2 cellular contexts compared by ENCODE assay signal in the genomic region with DNA sequence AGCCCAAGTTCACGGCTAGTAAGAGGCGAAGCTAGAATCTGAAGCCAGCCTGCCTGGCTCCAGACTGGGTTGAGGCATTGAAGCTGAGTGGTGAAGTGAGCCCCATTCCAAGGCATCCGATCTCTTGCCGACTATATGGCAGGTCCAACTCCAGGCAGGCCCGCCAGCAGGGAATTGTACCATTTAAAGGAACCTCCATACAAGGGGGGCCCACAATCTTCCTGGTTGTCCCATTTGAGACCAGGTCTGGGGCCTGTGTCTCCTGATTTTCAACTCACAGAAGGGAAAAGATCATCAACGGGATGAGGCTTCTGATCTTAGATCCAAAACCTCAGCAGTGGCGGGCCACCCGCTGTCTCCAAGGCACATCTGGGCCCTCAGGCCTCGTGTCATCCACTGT.
TF ChIP-seq lines count a peak whose summit lies in the region.

No MANE protein-coding gene starts in this region.

TF ChIP-seq in H1, 55 proteins besides CTCF, POLR2A, EP300 and RAD21:
- TF ChIP-seq BACH1 (IDR thresholded peaks at IDR 0.05; ENCODE audit: low read length), result no peak
- no peak for TF ChIP-seq BCL11A (IDR thresholded peaks at IDR 0.05; ENCODE audit: low read depth in 2 of 2, low read length in 2 of 2)
- no peak for TF ChIP-seq HDAC6 (IDR thresholded peaks at IDR 0.05; ENCODE audit: low read depth, low read length)
- TF ChIP-seq, protein P1, sequence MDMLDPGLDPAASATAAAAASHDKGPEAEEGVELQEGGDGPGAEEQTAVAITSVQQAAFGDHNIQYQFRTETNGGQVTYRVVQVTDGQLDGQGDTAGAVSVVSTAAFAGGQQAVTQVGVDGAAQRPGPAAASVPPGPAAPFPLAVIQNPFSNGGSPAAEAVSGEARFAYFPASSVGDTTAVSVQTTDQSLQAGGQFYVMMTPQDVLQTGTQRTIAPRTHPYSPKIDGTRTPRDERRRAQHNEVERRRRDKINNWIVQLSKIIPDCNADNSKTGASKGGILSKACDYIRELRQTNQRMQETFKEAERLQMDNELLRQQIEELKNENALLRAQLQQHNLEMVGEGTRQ (IDR thresholded peaks at IDR 0.05; ENCODE audit: low read length), result no peak
- no peak for TF ChIP-seq CBX8 (IDR thresholded peaks at IDR 0.05; ENCODE audit: borderline replicate concordance, low read depth, low read length)
- TF ChIP-seq FOSL1 (IDR thresholded peaks at IDR 0.05; ENCODE audit: insufficient read depth, low read depth, low read length), result no peak
- no peak for TF ChIP-seq SRF (IDR thresholded peaks at IDR 0.05; ENCODE audit: low read depth, low read length)
- TF ChIP-seq SUZ12 (IDR thresholded peaks at IDR 0.05; ENCODE audit: low read length), result no peak
- TF ChIP-seq EZH2 (IDR thresholded peaks at IDR 0.05; ENCODE audit: low read depth, low read length, severe bottlenecking), result no peak
- TF ChIP-seq SP1 (IDR thresholded peaks at IDR 0.05; ENCODE audit: low read depth, low read length), result no peak
- TF ChIP-seq POU5F1 (IDR thresholded peaks at IDR 0.05; ENCODE audit: low read depth, low read length), result no peak
- TF ChIP-seq TBP (IDR thresholded peaks at IDR 0.05; ENCODE audit: low read depth, low read length), result no peak
- no peak for TF ChIP-seq MAFK (IDR thresholded peaks at IDR 0.05; ENCODE audit: low read depth, low read length)
TF ChIP-seq in H1: peak in this region for 0.

TF ChIP-seq in WTC11, 78 proteins besides CTCF, POLR2A, EP300 and RAD21:
- TF ChIP-seq, protein P2, sequence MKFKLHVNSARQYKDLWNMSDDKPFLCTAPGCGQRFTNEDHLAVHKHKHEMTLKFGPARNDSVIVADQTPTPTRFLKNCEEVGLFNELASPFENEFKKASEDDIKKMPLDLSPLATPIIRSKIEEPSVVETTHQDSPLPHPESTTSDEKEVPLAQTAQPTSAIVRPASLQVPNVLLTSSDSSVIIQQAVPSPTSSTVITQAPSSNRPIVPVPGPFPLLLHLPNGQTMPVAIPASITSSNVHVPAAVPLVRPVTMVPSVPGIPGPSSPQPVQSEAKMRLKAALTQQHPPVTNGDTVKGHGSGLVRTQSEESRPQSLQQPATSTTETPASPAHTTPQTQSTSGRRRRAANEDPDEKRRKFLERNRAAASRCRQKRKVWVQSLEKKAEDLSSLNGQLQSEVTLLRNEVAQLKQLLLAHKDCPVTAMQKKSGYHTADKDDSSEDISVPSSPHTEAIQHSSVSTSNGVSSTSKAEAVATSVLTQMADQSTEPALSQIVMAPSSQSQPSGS (CRISPR knock-in tag; IDR thresholded peaks at IDR 0.05; ENCODE audit: borderline replicate concordance, low read depth), result no peak
- TF ChIP-seq, protein P3, sequence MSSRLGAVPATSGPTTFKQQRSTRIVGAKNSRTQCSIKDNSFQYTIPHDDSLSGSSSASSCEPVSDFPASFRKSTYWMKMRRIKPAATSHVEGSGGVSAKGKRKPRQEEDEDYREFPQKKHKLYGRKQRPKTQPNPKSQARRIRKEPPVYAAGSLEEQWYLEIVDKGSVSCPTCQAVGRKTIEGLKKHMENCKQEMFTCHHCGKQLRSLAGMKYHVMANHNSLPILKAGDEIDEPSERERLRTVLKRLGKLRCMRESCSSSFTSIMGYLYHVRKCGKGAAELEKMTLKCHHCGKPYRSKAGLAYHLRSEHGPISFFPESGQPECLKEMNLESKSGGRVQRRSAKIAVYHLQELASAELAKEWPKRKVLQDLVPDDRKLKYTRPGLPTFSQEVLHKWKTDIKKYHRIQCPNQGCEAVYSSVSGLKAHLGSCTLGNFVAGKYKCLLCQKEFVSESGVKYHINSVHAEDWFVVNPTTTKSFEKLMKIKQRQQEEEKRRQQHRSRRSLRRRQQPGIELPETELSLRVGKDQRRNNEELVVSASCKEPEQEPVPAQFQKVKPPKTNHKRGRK (CRISPR knock-in tag; IDR thresholded peaks at IDR 0.05; ENCODE audit: borderline replicate concordance), result no peak
- TF ChIP-seq, protein P4, sequence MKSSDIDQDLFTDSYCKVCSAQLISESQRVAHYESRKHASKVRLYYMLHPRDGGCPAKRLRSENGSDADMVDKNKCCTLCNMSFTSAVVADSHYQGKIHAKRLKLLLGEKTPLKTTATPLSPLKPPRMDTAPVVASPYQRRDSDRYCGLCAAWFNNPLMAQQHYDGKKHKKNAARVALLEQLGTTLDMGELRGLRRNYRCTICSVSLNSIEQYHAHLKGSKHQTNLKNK (CRISPR knock-in tag; IDR thresholded peaks at IDR 0.05), result no peak
- TF ChIP-seq, protein P5, sequence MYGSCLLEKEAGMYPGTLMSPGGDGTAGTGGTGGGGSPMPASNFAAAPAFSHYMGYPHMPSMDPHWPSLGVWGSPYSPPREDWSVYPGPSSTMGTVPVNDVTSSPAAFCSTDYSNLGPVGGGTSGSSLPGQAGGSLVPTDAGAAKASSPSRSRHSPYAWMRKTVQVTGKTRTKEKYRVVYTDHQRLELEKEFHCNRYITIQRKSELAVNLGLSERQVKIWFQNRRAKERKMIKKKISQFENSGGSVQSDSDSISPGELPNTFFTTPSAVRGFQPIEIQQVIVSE (CRISPR knock-in tag; IDR thresholded peaks at IDR 0.05; ENCODE audit: borderline replicate concordance), result no peak
- TF ChIP-seq, protein P6, sequence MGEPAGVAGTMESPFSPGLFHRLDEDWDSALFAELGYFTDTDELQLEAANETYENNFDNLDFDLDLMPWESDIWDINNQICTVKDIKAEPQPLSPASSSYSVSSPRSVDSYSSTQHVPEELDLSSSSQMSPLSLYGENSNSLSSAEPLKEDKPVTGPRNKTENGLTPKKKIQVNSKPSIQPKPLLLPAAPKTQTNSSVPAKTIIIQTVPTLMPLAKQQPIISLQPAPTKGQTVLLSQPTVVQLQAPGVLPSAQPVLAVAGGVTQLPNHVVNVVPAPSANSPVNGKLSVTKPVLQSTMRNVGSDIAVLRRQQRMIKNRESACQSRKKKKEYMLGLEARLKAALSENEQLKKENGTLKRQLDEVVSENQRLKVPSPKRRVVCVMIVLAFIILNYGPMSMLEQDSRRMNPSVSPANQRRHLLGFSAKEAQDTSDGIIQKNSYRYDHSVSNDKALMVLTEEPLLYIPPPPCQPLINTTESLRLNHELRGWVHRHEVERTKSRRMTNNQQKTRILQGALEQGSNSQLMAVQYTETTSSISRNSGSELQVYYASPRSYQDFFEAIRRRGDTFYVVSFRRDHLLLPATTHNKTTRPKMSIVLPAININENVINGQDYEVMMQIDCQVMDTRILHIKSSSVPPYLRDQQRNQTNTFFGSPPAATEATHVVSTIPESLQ (CRISPR knock-in tag; IDR thresholded peaks at IDR 0.05), result no peak
- TF ChIP-seq, protein P7, sequence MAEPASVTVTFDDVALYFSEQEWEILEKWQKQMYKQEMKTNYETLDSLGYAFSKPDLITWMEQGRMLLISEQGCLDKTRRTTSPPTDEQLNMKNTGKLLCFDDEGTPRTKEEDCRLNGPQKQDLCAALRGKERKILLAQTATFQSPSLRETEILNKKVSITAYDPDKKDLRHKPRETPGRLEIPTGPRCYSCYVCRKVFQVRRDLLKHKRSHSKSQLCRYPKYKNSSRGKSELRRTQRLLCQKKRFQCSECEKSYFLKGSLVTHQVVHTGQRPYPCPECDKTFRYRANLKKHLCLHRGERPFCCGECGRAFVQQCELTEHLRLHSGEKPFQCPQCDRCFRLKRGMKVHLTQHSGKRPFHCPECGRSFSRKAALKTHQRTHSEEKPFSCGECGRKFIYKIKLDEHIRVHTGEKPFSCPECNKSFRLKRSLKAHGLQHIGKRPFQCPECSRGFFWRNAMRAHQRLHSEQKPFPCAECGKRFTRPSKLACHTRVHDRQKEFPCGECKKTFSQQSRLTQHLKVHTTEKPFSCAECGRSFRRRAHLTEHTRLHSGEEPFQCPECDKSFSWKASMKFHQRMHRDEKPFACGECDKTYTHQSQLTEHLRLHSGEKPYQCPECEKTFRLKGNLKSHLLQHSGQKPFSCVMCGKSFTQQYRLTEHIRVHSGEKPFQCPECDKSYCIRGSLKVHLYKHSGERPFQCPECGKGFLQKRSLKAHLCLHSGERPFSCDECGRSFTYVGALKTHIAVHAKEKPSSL (CRISPR knock-in tag; conservative IDR thresholded peaks at IDR 0.05), result no peak
- TF ChIP-seq TEAD1 (CRISPR knock-in tag; IDR thresholded peaks at IDR 0.05) (no peak), ZNF232 (CRISPR knock-in tag; IDR thresholded peaks at IDR 0.05) (no peak), TEAD4 (CRISPR knock-in tag; IDR thresholded peaks at IDR 0.05) (no peak), ESRRA (CRISPR knock-in tag; IDR thresholded peaks at IDR 0.05; ENCODE audit: borderline replicate concordance) (no peak)
- TF ChIP-seq, protein P8, sequence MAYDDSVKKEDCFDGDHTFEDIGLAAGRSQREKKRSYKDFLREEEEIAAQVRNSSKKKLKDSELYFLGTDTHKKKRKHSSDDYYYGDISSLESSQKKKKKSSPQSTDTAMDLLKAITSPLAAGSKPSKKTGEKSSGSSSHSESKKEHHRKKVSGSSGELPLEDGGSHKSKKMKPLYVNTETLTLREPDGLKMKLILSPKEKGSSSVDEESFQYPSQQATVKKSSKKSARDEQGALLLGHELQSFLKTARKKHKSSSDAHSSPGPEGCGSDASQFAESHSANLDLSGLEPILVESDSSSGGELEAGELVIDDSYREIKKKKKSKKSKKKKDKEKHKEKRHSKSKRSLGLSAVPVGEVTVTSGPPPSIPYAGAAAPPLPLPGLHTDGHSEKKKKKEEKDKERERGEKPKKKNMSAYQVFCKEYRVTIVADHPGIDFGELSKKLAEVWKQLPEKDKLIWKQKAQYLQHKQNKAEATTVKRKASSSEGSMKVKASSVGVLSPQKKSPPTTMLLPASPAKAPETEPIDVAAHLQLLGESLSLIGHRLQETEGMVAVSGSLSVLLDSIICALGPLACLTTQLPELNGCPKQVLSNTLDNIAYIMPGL (CRISPR knock-in tag; IDR thresholded peaks at IDR 0.05), result no peak
